Comparison of ENCODE assay signal across 2 cellular contexts in genomic region chr7:2520131-2520807, GRCh38.
TF ChIP-seq lines count a peak whose summit lies in the region.

No MANE protein-coding gene starts in this region.

TF ChIP-seq in SK-N-SH, 30 proteins besides CTCF, POLR2A, EP300 and RAD21:
- TF ChIP-seq POLR2AphosphoS5 (IDR thresholded peaks at IDR 0.05; ENCODE audit: low read depth, low read length) (no peak), RCOR1 (IDR thresholded peaks at IDR 0.05; ENCODE audit: low read length) (no peak), GATA2 (CRISPR knock-in tag; IDR thresholded peaks at IDR 0.05) (no peak), NFIC (IDR thresholded peaks at IDR 0.05; ENCODE audit: borderline replicate concordance) (no peak), SIN3A (IDR thresholded peaks at IDR 0.05; ENCODE audit: borderline replicate concordance, low read depth, low read length) (no peak), MXI1 (IDR thresholded peaks at IDR 0.05; ENCODE audit: low read depth, low read length) (no peak), FOXM1 (IDR thresholded peaks at IDR 0.05; ENCODE audit: low read depth) (no peak), JUND (IDR thresholded peaks at IDR 0.05) (no peak), RFX5 (IDR thresholded peaks at IDR 0.05; ENCODE audit: low read length) (no peak), TCF12 (IDR thresholded peaks at IDR 0.05) (no peak), SMC3 (IDR thresholded peaks at IDR 0.05; ENCODE audit: low read depth, low read length) (no peak), ZBTB33 (IDR thresholded peaks at IDR 0.05; ENCODE audit: borderline replicate concordance, low read depth) (no peak), FOSL2 (IDR thresholded peaks at IDR 0.05; ENCODE audit: borderline replicate concordance, low read depth) (no peak), IRF3 (IDR thresholded peaks at IDR 0.05; ENCODE audit: low read depth, low read length) (no peak), ELF1 (IDR thresholded peaks at IDR 0.05) (no peak), TEAD4 (IDR thresholded peaks at IDR 0.05; ENCODE audit: borderline replicate concordance, insufficient read depth) (no peak), EZH2phosphoT487 (IDR thresholded peaks at IDR 0.05; ENCODE audit: borderline replicate concordance, low read depth) (no peak), PBX3 (IDR thresholded peaks at IDR 0.05) (no peak), NRF1 (IDR thresholded peaks at IDR 0.05; ENCODE audit: low read depth, low read length) (no peak)
- TF ChIP-seq, protein P1, sequence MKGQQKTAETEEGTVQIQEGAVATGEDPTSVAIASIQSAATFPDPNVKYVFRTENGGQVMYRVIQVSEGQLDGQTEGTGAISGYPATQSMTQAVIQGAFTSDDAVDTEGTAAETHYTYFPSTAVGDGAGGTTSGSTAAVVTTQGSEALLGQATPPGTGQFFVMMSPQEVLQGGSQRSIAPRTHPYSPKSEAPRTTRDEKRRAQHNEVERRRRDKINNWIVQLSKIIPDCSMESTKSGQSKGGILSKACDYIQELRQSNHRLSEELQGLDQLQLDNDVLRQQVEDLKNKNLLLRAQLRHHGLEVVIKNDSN (IDR thresholded peaks at IDR 0.05; ENCODE audit: borderline replicate concordance, low read depth) = no peak

TF ChIP-seq in H1, 55 proteins besides CTCF, POLR2A, EP300 and RAD21:
- TF ChIP-seq POU5F1 (IDR thresholded peaks at IDR 0.05; ENCODE audit: low read depth, low read length) = no peak
- TF ChIP-seq SAP30 (IDR thresholded peaks at IDR 0.05; ENCODE audit: insufficient read depth, insufficient replicate concordance, low read length) = no peak
- TF ChIP-seq SIN3A (conservative IDR thresholded peaks at IDR 0.05 in 1 of 2, IDR thresholded peaks at IDR 0.05 in 1 of 2; ENCODE audit: low read depth in 1 of 2, low read length in 2 of 2) = no peak
- TF ChIP-seq CBX5 (IDR thresholded peaks at IDR 0.05; ENCODE audit: low read depth, low read length) = no peak
- no peak for TF ChIP-seq HDAC6 (IDR thresholded peaks at IDR 0.05; ENCODE audit: low read depth, low read length)
TF ChIP-seq in H1: peak in this region for 0.
